8 cellular contexts compared by ENCODE assay signal in genomic region chr9:2159521-2160417, GRCh38.
DNase-seq lines count a peak whose midpoint lies in the region; ATAC-seq and FAIRE-seq lines count a peak whose summit lies in the region.

No MANE protein-coding gene starts in this region.

- intact Hi-C loops in activated T-helper 1 cell treated with anti-CD3 and anti-CD28 coated beads, Interleukin-12 subunit alpha, Interleukin-12 subunit beta, Interleukin-2, Interleukin-4 antibody, amounts not matched to agents 30 ng/mL and 10 ng/mL and 1 ng/mL, durations not matched to agents 14 hours and 24 hours and 36 hours (cut with micrococcal nuclease) = loop anchor here (1.0 to 2.0 kb wide), 2 partner anchors 33 to 141 kb away; no protein-coding TSS in a partner anchor
- intact Hi-C loops in left ventricle myocardium superior (cut with micrococcal nuclease) = no loop called here

- no peak for DNase-seq in activated T-cell treated with anti-CD3 and anti-CD28 coated beads, Interleukin-2, amount 50 U/mL, for 4 hours
- no peak for DNase-seq in activated T-cell treated with anti-CD3 and anti-CD28 coated beads for 4 hours
- DNase-seq in activated T-helper 1 cell treated with anti-CD3 and anti-CD28 coated beads, Interleukin-12 subunit alpha, Interleukin-12 subunit beta, Interleukin-2, Interleukin-4 antibody, amounts not matched to agents 30 ng/mL and 10 ng/mL and 1 ng/mL, durations not matched to agents 14 hours and 24 hours and 36 hours (ENCODE audit: low spot score) = no peak
- DNase-seq in left ventricle myocardium superior = no peak
- no peak for DNase-seq in urothelium cell line (ENCODE audit: low spot score)
- DNase-seq in epidermal melanocyte (ENCODE audit: insufficient read length, low spot score) = no peak

- peaks cover 11 to 24% (median 11%) of the 10 kb centered on the region in 3 donors for H3K4me1 ChIP-seq in skeletal muscle tissue (ENCODE audit: control insufficient read depth in 3 of 3, insufficient read depth in 3 of 3, low read length in 3 of 3)

- H3K4me1 Mint-ChIP-seq in activated T-cell treated with anti-CD3 and anti-CD28 coated beads, Interleukin-2, amount 50 U/mL, for 4 hours (ENCODE audit: low read depth) = peaks cover 61% of the 10 kb centered on the region
- peaks cover 48% of the 10 kb centered on the region for H3K4me1 Mint-ChIP-seq in activated T-helper 1 cell treated with anti-CD3 and anti-CD28 coated beads, Interleukin-12 subunit alpha, Interleukin-12 subunit beta, Interleukin-2, Interleukin-4 antibody, amounts not matched to agents 30 ng/mL and 10 ng/mL and 1 ng/mL, durations not matched to agents 14 hours and 24 hours and 36 hours (ENCODE audit: low read depth)

- no peak for FAIRE-seq in urothelium cell line (lab: Jason Lieb, UNC)

- peaks cover 19% of the 10 kb centered on the region for H3K36me3 Mint-ChIP-seq in activated T-cell treated with anti-CD3 and anti-CD28 coated beads, Interleukin-2, amount 50 U/mL, for 4 hours (ENCODE audit: insufficient read depth)
- H3K36me3 Mint-ChIP-seq in activated T-helper 1 cell treated with anti-CD3 and anti-CD28 coated beads, Interleukin-12 subunit alpha, Interleukin-12 subunit beta, Interleukin-2, Interleukin-4 antibody, amounts not matched to agents 30 ng/mL and 10 ng/mL and 1 ng/mL, durations not matched to agents 14 hours and 24 hours and 36 hours (ENCODE audit: low read depth) = peaks cover 26% of the 10 kb centered on the region

- H3K27me3 ChIP-seq in skeletal muscle tissue (ENCODE audit: control insufficient read depth in 3 of 3, insufficient read depth in 3 of 3, low read length in 3 of 3) = no peaks in the 10 kb centered on the region

- peak overlapping the region; percentile 79 for H3K27ac ChIP-seq in skeletal muscle tissue (ENCODE audit: low read depth, low read length)

- H3K36me3 ChIP-seq in skeletal muscle tissue (ENCODE audit: control insufficient read depth in 3 of 3, insufficient read depth in 3 of 3, low read length in 3 of 3) = peaks cover 3 to 11% (median 7%) of the 10 kb centered on the region in 3 donors

- peak overlapping the region; percentile 67 to 94 (median 77) for H3K4me3 ChIP-seq in skeletal muscle tissue (ENCODE audit: low read length in 3 of 3)

- peak overlapping the region; percentile 58 for H3K4me3 Mint-ChIP-seq in activated T-cell treated with anti-CD3 and anti-CD28 coated beads, Interleukin-2, amount 50 U/mL, for 4 hours
- H3K4me3 Mint-ChIP-seq in activated T-helper 1 cell treated with anti-CD3 and anti-CD28 coated beads, Interleukin-12 subunit alpha, Interleukin-12 subunit beta, Interleukin-2, Interleukin-4 antibody, amounts not matched to agents 30 ng/mL and 10 ng/mL and 1 ng/mL, durations not matched to agents 14 hours and 24 hours and 36 hours = peak overlapping the region; percentile 31

- H3K9me3 ChIP-seq in skeletal muscle tissue (ENCODE audit: control insufficient read depth in 3 of 3, low read length in 3 of 3) = no peaks in the 10 kb centered on the region

- H3K9ac ChIP-seq in skeletal muscle tissue (ENCODE audit: low read depth in 1 of 3, low read length in 3 of 3) = peak overlapping the region; percentile 81 to 93 (median 84)

- no peaks in the 10 kb centered on the region for H3K9me3 Mint-ChIP-seq in activated T-cell treated with anti-CD3 and anti-CD28 coated beads, Interleukin-2, amount 50 U/mL, for 4 hours
- H3K9me3 Mint-ChIP-seq in activated T-helper 1 cell treated with anti-CD3 and anti-CD28 coated beads, Interleukin-12 subunit alpha, Interleukin-12 subunit beta, Interleukin-2, Interleukin-4 antibody, amounts not matched to agents 30 ng/mL and 10 ng/mL and 1 ng/mL, durations not matched to agents 14 hours and 24 hours and 36 hours = no peaks in the 10 kb centered on the region

- H3K27ac Mint-ChIP-seq in activated T-helper 1 cell treated with anti-CD3 and anti-CD28 coated beads, Interleukin-12 subunit alpha, Interleukin-12 subunit beta, Interleukin-2, Interleukin-4 antibody, amounts not matched to agents 30 ng/mL and 10 ng/mL and 1 ng/mL, durations not matched to agents 14 hours and 24 hours and 36 hours = no peak overlapping the region

- no peak for ATAC-seq in activated T-cell treated with anti-CD3 and anti-CD28 coated beads, Interleukin-2, amount 50 U/mL, for 4 hours
- peak; percentile 49 for ATAC-seq in left ventricle myocardium superior
- ATAC-seq in HG02870 (IDR thresholded peaks at IDR 0.05; ENCODE audit: unreplicated experiment) = no peak

- H3K27me3 Mint-ChIP-seq in activated T-cell treated with anti-CD3 and anti-CD28 coated beads, Interleukin-2, amount 50 U/mL, for 4 hours (ENCODE audit: low read depth) = no peaks in the 10 kb centered on the region
- no peaks in the 10 kb centered on the region for H3K27me3 Mint-ChIP-seq in activated T-helper 1 cell treated with anti-CD3 and anti-CD28 coated beads, Interleukin-12 subunit alpha, Interleukin-12 subunit beta, Interleukin-2, Interleukin-4 antibody, amounts not matched to agents 30 ng/mL and 10 ng/mL and 1 ng/mL, durations not matched to agents 14 hours and 24 hours and 36 hours (ENCODE audit: insufficient read depth)
